Comparison of ENCODE assay signal across 15 cellular contexts in genomic region chr5:15752886-15753285, GRCh38.
A peak's percentile ranks its signal among the peaks of the same experiment; 100 is the strongest.
DNase-seq lines count a peak whose midpoint lies in the region; ATAC-seq and TF ChIP-seq lines count a peak whose summit lies in the region.
"Had no signal": no experiment of that assay in that cellular context is flagged by ENCODE, and none has a peak within 500 bp of the region (broad histone marks: within the 10 kb centered on the region; RNA-seq: fewer than 3 reads in every experiment).

No MANE protein-coding gene starts in this region.

- H3K36me3 ChIP-seq in osteoblast (ENCODE audit: insufficient read depth, low read length) = no peaks in the 10 kb centered on the region
- no peaks in the 10 kb centered on the region for H3K36me3 ChIP-seq in vagina

- H3K9me3 ChIP-seq in osteoblast (ENCODE audit: low read depth, low read length) (no peaks in the 10 kb centered on the region), vagina (no peaks in the 10 kb centered on the region)
- H3K9me3 ChIP-seq: mucosa of descending colon had no signal

- peaks cover 16% of the 10 kb centered on the region for H3K4me1 ChIP-seq in osteoblast (ENCODE audit: insufficient read depth, low read length)
- H3K4me1 ChIP-seq in vagina = no peaks in the 10 kb centered on the region

- H3K4me2 ChIP-seq in osteoblast (ENCODE audit: insufficient read depth, low read length) = peak overlapping the region; percentile 86

- WGBS in lower leg skin, 2 donors = 65 to 74% methylated on average over 8 of the region's 8 CpGs

- peaks cover 23% of the 10 kb centered on the region for H4K20me1 ChIP-seq in osteoblast (ENCODE audit: insufficient read depth, low read length)

- H3K27ac ChIP-seq in VCaP (peak overlapping the region; percentile 61), osteoblast (ENCODE audit: low read depth, low read length) (no peak overlapping the region), vagina (no peak overlapping the region)

- H3K4me3 ChIP-seq in osteoblast (ENCODE audit: insufficient read depth, low read length) (peak overlapping the region; percentile 70), vagina (no peak overlapping the region), lower leg skin (ENCODE audit: low read depth, poor library complexity, severe bottlenecking) (no peak overlapping the region)
- H3K4me3 ChIP-seq: mucosa of descending colon had no signal

- no peak overlapping the region for H3K27ac Mint-ChIP-seq in activated T-helper 1 cell treated with anti-CD3 and anti-CD28 coated beads, Interleukin-12 subunit alpha, Interleukin-12 subunit beta, Interleukin-2, Interleukin-4 antibody, amounts not matched to agents 30 ng/mL and 10 ng/mL and 1 ng/mL, durations not matched to agents 14 hours and 24 hours and 36 hours
- H3K27ac Mint-ChIP-seq: stimulated activated effector memory CD8-positive, alpha-beta T cell treated with anti-CD3 and anti-CD28 coated beads, Interleukin-12 subunit alpha, Interleukin-12 subunit beta, amount 100 ng/mL, for 72 hours had no signal

- peak overlapping the region; percentile 13 for H2AFZ ChIP-seq in osteoblast (ENCODE audit: low read length)

- H3K27me3 ChIP-seq in osteoblast (ENCODE audit: insufficient read depth, low read length) (no peaks in the 10 kb centered on the region), vagina (no peaks in the 10 kb centered on the region)

- H3K36me3 Mint-ChIP-seq in activated T-helper 1 cell treated with anti-CD3 and anti-CD28 coated beads, Interleukin-12 subunit alpha, Interleukin-12 subunit beta, Interleukin-2, Interleukin-4 antibody, amounts not matched to agents 30 ng/mL and 10 ng/mL and 1 ng/mL, durations not matched to agents 14 hours and 24 hours and 36 hours (ENCODE audit: low read depth) = no peaks in the 10 kb centered on the region
- H3K36me3 Mint-ChIP-seq: stimulated activated effector memory CD8-positive, alpha-beta T cell treated with anti-CD3 and anti-CD28 coated beads, Interleukin-12 subunit alpha, Interleukin-12 subunit beta, amount 100 ng/mL, for 72 hours had no signal

- no peak for ATAC-seq in HG02884 (IDR thresholded peaks at IDR 0.05; ENCODE audit: unreplicated experiment)
- ATAC-seq: mucosa of descending colon; stimulated activated effector memory CD8-positive, alpha-beta T cell treated with anti-CD3 and anti-CD28 coated beads, Interleukin-12 subunit alpha, Interleukin-12 subunit beta, amount 100 ng/mL, for 72 hours had no signal

- DNase-seq in AG08396 (ENCODE audit: low spot score) (peak; percentile 46), head of caudate nucleus (peak in 29 of 42 donors; percentile 4 to 65 (median 23)), osteoblast (ENCODE audit: insufficient read length, low spot score, missing footprints) (peak; percentile 22), vagina (ENCODE audit: extremely low spot score in 2 of 2) (no peak), lower leg skin (ENCODE audit: low spot score in 2 of 2) (no peak)
- no peak for DNase-seq in activated T-helper 1 cell treated with anti-CD3 and anti-CD28 coated beads, Interleukin-12 subunit alpha, Interleukin-12 subunit beta, Interleukin-2, Interleukin-4 antibody, amounts not matched to agents 30 ng/mL and 10 ng/mL and 1 ng/mL, durations not matched to agents 14 hours and 24 hours and 36 hours (ENCODE audit: low spot score)
- DNase-seq: activated CD4-positive, CD25-positive, alpha-beta regulatory T cell; activated T-cell treated with anti-CD3 and anti-CD28 coated beads, Interleukin-2, amount 50 U/mL, for 48 hours; AML-193; cerebellar nuclear complex; NCI-H2029 had no signal

- peaks cover 16% of the 10 kb centered on the region for H3K9me3 Mint-ChIP-seq in activated T-helper 1 cell treated with anti-CD3 and anti-CD28 coated beads, Interleukin-12 subunit alpha, Interleukin-12 subunit beta, Interleukin-2, Interleukin-4 antibody, amounts not matched to agents 30 ng/mL and 10 ng/mL and 1 ng/mL, durations not matched to agents 14 hours and 24 hours and 36 hours
- H3K9me3 Mint-ChIP-seq: stimulated activated effector memory CD8-positive, alpha-beta T cell treated with anti-CD3 and anti-CD28 coated beads, Interleukin-12 subunit alpha, Interleukin-12 subunit beta, amount 100 ng/mL, for 72 hours had no signal

- TF ChIP-seq CTCF in VCaP (conservative IDR thresholded peaks at IDR 0.05) (no peak), osteoblast (IDR thresholded peaks at IDR 0.05; ENCODE audit: extremely low read depth, low read depth, low read length) (no peak), vagina (IDR thresholded peaks at IDR 0.05) (no peak), lower leg skin (IDR thresholded peaks at IDR 0.05) (no peak)

- TF ChIP-seq POLR2A in vagina (IDR thresholded peaks at IDR 0.05) (no peak), lower leg skin (IDR thresholded peaks at IDR 0.05) (no peak)

- H3K4me1 Mint-ChIP-seq in activated T-helper 1 cell treated with anti-CD3 and anti-CD28 coated beads, Interleukin-12 subunit alpha, Interleukin-12 subunit beta, Interleukin-2, Interleukin-4 antibody, amounts not matched to agents 30 ng/mL and 10 ng/mL and 1 ng/mL, durations not matched to agents 14 hours and 24 hours and 36 hours (ENCODE audit: low read depth) = no peaks in the 10 kb centered on the region
- H3K4me1 Mint-ChIP-seq: stimulated activated effector memory CD8-positive, alpha-beta T cell treated with anti-CD3 and anti-CD28 coated beads, Interleukin-12 subunit alpha, Interleukin-12 subunit beta, amount 100 ng/mL, for 72 hours had no signal

- no peak overlapping the region for H3K4me3 Mint-ChIP-seq in activated T-helper 1 cell treated with anti-CD3 and anti-CD28 coated beads, Interleukin-12 subunit alpha, Interleukin-12 subunit beta, Interleukin-2, Interleukin-4 antibody, amounts not matched to agents 30 ng/mL and 10 ng/mL and 1 ng/mL, durations not matched to agents 14 hours and 24 hours and 36 hours
- H3K4me3 Mint-ChIP-seq: stimulated activated effector memory CD8-positive, alpha-beta T cell treated with anti-CD3 and anti-CD28 coated beads, Interleukin-12 subunit alpha, Interleukin-12 subunit beta, amount 100 ng/mL, for 72 hours had no signal

- intact Hi-C loops in head of caudate nucleus (cut with DNase I) (no loop called here), vagina (cut with DNase I) (no loop called here), lower leg skin (cut with DNase I; ENCODE audit: low total_unique reads) (no loop called here)
- intact Hi-C loops in activated T-helper 1 cell treated with anti-CD3 and anti-CD28 coated beads, Interleukin-12 subunit alpha, Interleukin-12 subunit beta, Interleukin-2, Interleukin-4 antibody, amounts not matched to agents 30 ng/mL and 10 ng/mL and 1 ng/mL, durations not matched to agents 14 hours and 24 hours and 36 hours (cut with micrococcal nuclease) = no loop called here

- no peaks in the 10 kb centered on the region for H3K27me3 Mint-ChIP-seq in activated T-helper 1 cell treated with anti-CD3 and anti-CD28 coated beads, Interleukin-12 subunit alpha, Interleukin-12 subunit beta, Interleukin-2, Interleukin-4 antibody, amounts not matched to agents 30 ng/mL and 10 ng/mL and 1 ng/mL, durations not matched to agents 14 hours and 24 hours and 36 hours (ENCODE audit: insufficient read depth)

- H3K79me2 ChIP-seq in osteoblast (ENCODE audit: insufficient read depth, low read length) = peaks cover 11% of the 10 kb centered on the region

Comparison
In these comparisons a context has a peak if more than half of its experiments do, and no peak if none do; other contexts are left out.
1. DNase-seq: peak in AG08396 (single experiment), head of caudate nucleus (29 of 42) and osteoblast (single experiment); none in activated T-helper 1 cell treated with anti-CD3 and anti-CD28 coated beads, Interleukin-12 subunit alpha, Interleukin-12 subunit beta, Interleukin-2, Interleukin-4 antibody, amounts not matched to agents 30 ng/mL and 10 ng/mL and 1 ng/mL, durations not matched to agents 14 hours and 24 hours and 36 hours (single experiment), vagina (0 of 2) and lower leg skin (0 of 2).